In genomic region chr22:31574015-31574670, GRCh38 we compare ENCODE assay signal across 29 cellular contexts.
DNase-seq lines count a peak whose midpoint lies in the region; ATAC-seq and TF ChIP-seq lines count a peak whose summit lies in the region.
"Had no signal": no experiment of that assay in that cellular context is flagged by ENCODE, and none has a peak within 500 bp of the region (broad histone marks: within the 10 kb centered on the region; RNA-seq: fewer than 3 reads in every experiment).

No MANE protein-coding gene starts in this region.

- peak overlapping the region; percentile 22 for H3K27ac Mint-ChIP-seq in activated naive CD8-positive, alpha-beta T cell treated with anti-CD3 and anti-CD28 coated beads for 36 hours
- H3K27ac Mint-ChIP-seq: activated CD4-positive, alpha-beta memory T cell treated with anti-CD3 and anti-CD28 coated beads, Interleukin-2, amount 10 ng/mL, durations not matched to agents 7 days and 5 days; activated naive CD8-positive, alpha-beta T cell treated with anti-CD3 and anti-CD28 coated beads, Interleukin-2, amount 10 ng/mL, durations not matched to agents 7 days and 5 days had no signal

- H3K9ac ChIP-seq in IMR-90 (ENCODE audit: low read depth, low read length), result no peak overlapping the region
- H3K9ac ChIP-seq: parathyroid adenoma had no signal

- CTCF ChIA-PET in IMR-90 (lab: Yijun Ruan, JAX), result interaction anchor here (1.2 kb wide), 1 partner anchor 13 kb away, joined by 3 read pairs; no protein-coding TSS in a partner anchor

- no peaks in the 10 kb centered on the region for H3K4me1 ChIP-seq in IMR-90 (ENCODE audit: control insufficient read depth, insufficient read depth, low read length)
- no peaks in the 10 kb centered on the region for H3K4me1 ChIP-seq in body of pancreas
- H3K4me1 ChIP-seq: esophagus muscularis mucosa, parathyroid adenoma, stomach had no signal

- H4K8ac ChIP-seq in IMR-90 (ENCODE audit: low read depth in 2 of 2, low read length in 2 of 2), result no peak overlapping the region

- H2AK9ac ChIP-seq in IMR-90 (replicated peaks; ENCODE audit: low read depth, low read length, poor library complexity), result no peak overlapping the region

- H3K4me1 Mint-ChIP-seq in activated naive CD8-positive, alpha-beta T cell treated with anti-CD3 and anti-CD28 coated beads for 36 hours, result peaks cover 8% of the 10 kb centered on the region
- H3K4me1 Mint-ChIP-seq: central memory CD8-positive, alpha-beta T cell; immature natural killer cell; neural crest cell had no signal

- no peak overlapping the region; the same call in 1 of the 2 replicates for H2AK5ac ChIP-seq in IMR-90 (ENCODE audit: low read depth, low read length)

- no peak overlapping the region; the same call in 1 of the 2 replicates for H4K5ac ChIP-seq in IMR-90 (ENCODE audit: low read depth, low read length)

- no peak overlapping the region for H3K4me3 Mint-ChIP-seq in activated naive CD8-positive, alpha-beta T cell treated with anti-CD3 and anti-CD28 coated beads for 36 hours
- H3K4me3 Mint-ChIP-seq: activated CD4-positive, alpha-beta memory T cell treated with anti-CD3 and anti-CD28 coated beads, Interleukin-2, amount 10 ng/mL, durations not matched to agents 7 days and 5 days; activated naive CD8-positive, alpha-beta T cell treated with anti-CD3 and anti-CD28 coated beads, Interleukin-2, amount 10 ng/mL, durations not matched to agents 7 days and 5 days; central memory CD8-positive, alpha-beta T cell; immature natural killer cell; neural crest cell had no signal

- H3K9me1 ChIP-seq in IMR-90 (ENCODE audit: insufficient read depth, low read length), result no peaks in the 10 kb centered on the region; the same call in 1 of the 2 replicates

- H3K36me3 ChIP-seq in IMR-90 (ENCODE audit: control insufficient read depth, insufficient read depth, low read length) (no peaks in the 10 kb centered on the region; the same call in 1 of the 2 replicates), body of pancreas (replicated peaks in 1 of 2; ENCODE audit: insufficient read depth in 1 of 2, low read depth in 2 of 2) (peaks cover 0 to 3% of the 10 kb centered on the region in 2 donors)

- TF ChIP-seq POLR2A in IMR-90 (IDR thresholded peaks at IDR 0.05; ENCODE audit: low read depth, low read length), result no peak
- TF ChIP-seq POLR2A in body of pancreas (IDR thresholded peaks at IDR 0.05), result no peak

- no peak overlapping the region for H3K18ac ChIP-seq in IMR-90 (ENCODE audit: low read depth, low read length)

- dilution Hi-C loops in IMR-90 (cut with HindIII; ENCODE audit: low sequenced_read_pairs, unreplicated experiment), result no loop called here

- no peak overlapping the region for H2BK5ac ChIP-seq in IMR-90 (ENCODE audit: low read depth, low read length, poor library complexity, severe bottlenecking)

- H3K56ac ChIP-seq in IMR-90 (ENCODE audit: extremely low read depth, insufficient read depth, low read length), result no peak overlapping the region

- no peak overlapping the region for H3K4me2 ChIP-seq in IMR-90 (ENCODE audit: low read depth, low read length)

- TF ChIP-seq RAD21 in IMR-90 (IDR thresholded peaks at IDR 0.05; ENCODE audit: low read length), result no peak

- DNase-seq in IMR-90 (no peak), fibroblast of peridontal ligament (ENCODE audit: extremely low read depth) (peak; percentile 18), sciatic nerve (ENCODE audit: low spot score) (no peak), body of pancreas (no peak)
- no peak for DNase-seq in activated naive CD8-positive, alpha-beta T cell treated with anti-CD3 and anti-CD28 coated beads for 36 hours
- no peak for DNase-seq in activated CD4-positive, alpha-beta T cell treated with anti-CD3 and anti-CD28 coated beads, Interleukin-2, amount 50 U/mL, for 1 hour
- DNase-seq: activated CD4-positive, alpha-beta memory T cell treated with anti-CD3 and anti-CD28 coated beads, Interleukin-2, amount 10 ng/mL, durations not matched to agents 7 days and 5 days; activated effector memory CD4-positive, alpha-beta T cell treated with Interleukin-2 at 50 U/mL for 16 hours; activated naive CD8-positive, alpha-beta T cell treated with anti-CD3 and anti-CD28 coated beads, Interleukin-2, amount 10 ng/mL, durations not matched to agents 7 days and 5 days; DMS153; immature natural killer cell; mammary epithelial cell; NCI-H187 treated with DMSO at 0.1 percent for 48 hours; NCI-H2171 treated with DMSO at 0.1 percent for 48 hours; NCI-H510A treated with DMSO at 0.1 percent for 48 hours; NK-92 treated with Interleukin-12 subunit alpha and Interleukin-12 subunit beta, amount 100 ng/mL, for 24 hours; PC-3; stimulated activated CD8-positive, alpha-beta memory T cell treated with anti-CD3 and anti-CD28 coated beads, Interleukin-4, amount 100 ng/mL, for 48 hours; stomach; T-helper 2 cell; tibial artery had no signal

- no peaks in the 10 kb centered on the region for H4K20me1 ChIP-seq in IMR-90 (ENCODE audit: insufficient read depth, low read length)

- H3K9me3 Mint-ChIP-seq in activated naive CD8-positive, alpha-beta T cell treated with anti-CD3 and anti-CD28 coated beads for 36 hours, result no peaks in the 10 kb centered on the region
- H3K9me3 Mint-ChIP-seq: activated CD4-positive, alpha-beta memory T cell treated with anti-CD3 and anti-CD28 coated beads, Interleukin-2, amount 10 ng/mL, durations not matched to agents 7 days and 5 days; activated naive CD8-positive, alpha-beta T cell treated with anti-CD3 and anti-CD28 coated beads, Interleukin-2, amount 10 ng/mL, durations not matched to agents 7 days and 5 days; central memory CD8-positive, alpha-beta T cell; immature natural killer cell; neural crest cell had no signal

- no peak overlapping the region for H2BK15ac ChIP-seq in IMR-90 (ENCODE audit: low read depth, low read length)

- no peak overlapping the region for H3K14ac ChIP-seq in IMR-90 (replicated peaks; ENCODE audit: low read depth, low read length)

- H3K4me3 ChIP-seq in IMR-90 (ENCODE audit: insufficient read depth, low read depth, low read length) (no peak overlapping the region), body of pancreas (no peak overlapping the region)
- H3K4me3 ChIP-seq: dorsolateral prefrontal cortex, esophagus muscularis mucosa, SK-N-MC, stomach, tibial artery had no signal

- no peak overlapping the region for H2BK120ac ChIP-seq in IMR-90 (ENCODE audit: low read depth, low read length)

- WGBS in IMR-90 (ENCODE audit: extremely low coverage in 2 of 2, insufficient read length in 1 of 2), 2 experiments, result no CpG with 5 or more reads among the region's 3 CpGs
- WGBS in body of pancreas, 2 donors, result 78 to 90% methylated on average over 3 of the region's 3 CpGs

- no peak overlapping the region for H4K91ac ChIP-seq in IMR-90 (ENCODE audit: insufficient read depth, low read depth, low read length)

- H3K27ac ChIP-seq in IMR-90 (ENCODE audit: insufficient read depth, low read length) (no peak overlapping the region), body of pancreas (no peak overlapping the region)
- H3K27ac ChIP-seq: esophagus muscularis mucosa, parathyroid adenoma, SK-N-MC, stomach, tibial artery had no signal

- H3K4ac ChIP-seq in IMR-90 (ENCODE audit: low read depth, low read length), result no peak overlapping the region; the same call in 1 of the 2 replicates

- peak; percentile 29 for ATAC-seq in IMR-90 (ENCODE audit: low read depth)
- peak; percentile 32 for ATAC-seq in sciatic nerve
- ATAC-seq in GM21360 (IDR thresholded peaks at IDR 0.05; ENCODE audit: unreplicated experiment), result no peak
- ATAC-seq in body of pancreas, result no peak
- ATAC-seq: activated CD4-positive, CD25-positive, alpha-beta regulatory T cell treated with anti-CD3 and anti-CD28 coated beads, Interleukin-2, amount 50 U/mL, for 24 hours; PC-3 had no signal

- H3K36me3 Mint-ChIP-seq in activated naive CD8-positive, alpha-beta T cell treated with anti-CD3 and anti-CD28 coated beads for 36 hours, result peaks cover 15% of the 10 kb centered on the region

- intact Hi-C loops in IMR-90 (cut with micrococcal nuclease) (no loop called here), sciatic nerve (cut with DNase I) (no loop called here), body of pancreas (cut with DNase I) (no loop called here)

- no peak overlapping the region for H3K23ac ChIP-seq in IMR-90 (ENCODE audit: low read depth, low read length)

- TF ChIP-seq CTCF in IMR-90 (conservative IDR thresholded peaks at IDR 0.05; ENCODE audit: low read depth, low read length) (no peak), body of pancreas (IDR thresholded peaks at IDR 0.05) (no peak)

- H3K27me3 ChIP-seq in IMR-90 (ENCODE audit: control insufficient read depth, insufficient read depth, low read length) (no peaks in the 10 kb centered on the region), body of pancreas (no peaks in the 10 kb centered on the region)
- H3K27me3 ChIP-seq: dorsolateral prefrontal cortex, esophagus muscularis mucosa, stomach, tibial artery had no signal

- in situ Hi-C loops in IMR-90 (cut with MboI; ENCODE audit: low sequenced_read_pairs), result loop anchor here (25.0 kb wide), 1 partner anchor 388 kb away; no protein-coding TSS in a partner anchor

- POLR2A ChIA-PET in IMR-90 (lab: Charles Lee; ENCODE audit: unreplicated experiment), result no interaction called here

- H3K9me3 ChIP-seq in IMR-90 (ENCODE audit: control insufficient read depth, insufficient read depth, low read length) (no peaks in the 10 kb centered on the region), body of pancreas (no peaks in the 10 kb centered on the region)
- H3K9me3 ChIP-seq: esophagus muscularis mucosa, stomach, tibial artery had no signal

- H3K79me1 ChIP-seq in IMR-90 (ENCODE audit: low read depth in 1 of 2, low read length in 2 of 2), result no peaks in the 10 kb centered on the region

- H2AFZ ChIP-seq in IMR-90 (replicated peaks; ENCODE audit: low read length, poor library complexity), result no peak overlapping the region
- H2AFZ ChIP-seq: parathyroid adenoma had no signal

- no peaks in the 10 kb centered on the region for H3K27me3 Mint-ChIP-seq in activated naive CD8-positive, alpha-beta T cell treated with anti-CD3 and anti-CD28 coated beads for 36 hours
- H3K27me3 Mint-ChIP-seq: activated CD4-positive, alpha-beta memory T cell treated with anti-CD3 and anti-CD28 coated beads, Interleukin-2, amount 10 ng/mL, durations not matched to agents 7 days and 5 days; activated naive CD8-positive, alpha-beta T cell treated with anti-CD3 and anti-CD28 coated beads, Interleukin-2, amount 10 ng/mL, durations not matched to agents 7 days and 5 days; central memory CD8-positive, alpha-beta T cell had no signal

- H2BK20ac ChIP-seq in IMR-90 (ENCODE audit: low read depth, low read length), result 0 out of 2 replicates have a peak overlapping the region, but pooled peaks have one; percentile 21

- no TSS peak for BruUV-seq in IMR-90 (replicated peaks; lab: Mats Ljungman, UMichigan)

TF ChIP-seq in IMR-90, 13 proteins besides CTCF, POLR2A, EP300 and RAD21 (continues in another document):
- TF ChIP-seq FOS (IDR thresholded peaks at IDR 0.05; ENCODE audit: low read depth, low read length) (no peak), BHLHE40 (IDR thresholded peaks at IDR 0.05; ENCODE audit: low read depth, low read length) (no peak)

Comparison
In these comparisons a context has a peak if more than half of its experiments do, and no peak if none do; other contexts are left out.
1. ATAC-seq: peak in IMR-90 (single experiment) and sciatic nerve (single experiment); none in GM21360 (single experiment) and body of pancreas (single experiment).